ENCODE assay signal across 1 cellular context in the genomic region with DNA sequence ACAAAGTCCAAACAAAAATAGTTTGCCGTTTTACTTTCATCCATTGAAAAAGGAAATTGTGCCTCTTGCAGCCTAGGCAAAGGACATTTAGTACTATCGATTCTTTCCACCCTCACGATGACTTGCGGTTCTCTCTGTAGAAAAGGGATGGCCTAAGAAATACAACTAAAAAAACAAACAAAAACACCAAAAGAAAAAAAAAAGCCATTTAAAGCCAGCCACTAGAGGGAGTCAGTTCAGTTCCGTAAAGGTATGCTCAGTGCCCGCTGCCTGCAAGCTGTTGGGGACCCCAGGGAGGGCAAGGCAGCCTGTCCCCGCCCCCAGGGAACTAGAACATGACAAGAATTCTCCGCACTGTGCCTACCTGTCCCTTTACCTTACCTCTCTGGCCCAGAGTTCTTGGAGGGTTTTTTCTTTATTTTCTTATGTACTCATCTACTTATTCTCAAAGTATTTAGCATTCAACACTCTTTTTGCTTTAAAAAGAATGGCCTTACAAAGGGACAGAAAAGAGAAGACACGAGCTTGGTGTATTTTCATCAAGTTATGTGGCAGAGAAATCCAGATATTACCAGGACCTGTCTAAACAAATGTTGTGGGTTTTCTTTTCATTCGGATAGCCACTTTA.
TF ChIP-seq lines count a peak whose summit lies in the region.

No MANE protein-coding gene starts in this region.

TF ChIP-seq in HepG2, 621 proteins besides CTCF, POLR2A, EP300 and RAD21 (continued from another document):
- TF ChIP-seq SP4 (CRISPR knock-in tag; IDR thresholded peaks at IDR 0.05) (no peak), KDM2A (CRISPR knock-in tag; IDR thresholded peaks at IDR 0.05; ENCODE audit: borderline replicate concordance, low read depth) (no peak), GATA4 (IDR thresholded peaks at IDR 0.05; ENCODE audit: borderline replicate concordance, low read depth) (no peak), ZNF546 (CRISPR knock-in tag; conservative IDR thresholded peaks at IDR 0.05) (no peak), REPIN1 (CRISPR knock-in tag; IDR thresholded peaks at IDR 0.05; ENCODE audit: borderline replicate concordance, low read depth) (no peak), XRCC5 (optimal IDR thresholded peaks at IDR 0.05; ENCODE audit: low read length) (peak; percentile 63), SMC3 (IDR thresholded peaks at IDR 0.05; ENCODE audit: low read length) (0 out of 2 replicates have a peak, but pooled peaks have one; percentile 24), RCOR2 (CRISPR knock-in tag; IDR thresholded peaks at IDR 0.05) (no peak), SP140L (CRISPR knock-in tag; IDR thresholded peaks at IDR 0.05; ENCODE audit: borderline replicate concordance) (no peak), STAG1 (CRISPR knock-in tag; IDR thresholded peaks at IDR 0.05) (peak; percentile 26), NFYC (CRISPR knock-in tag; IDR thresholded peaks at IDR 0.05) (no peak)
- TF ChIP-seq, protein P1, sequence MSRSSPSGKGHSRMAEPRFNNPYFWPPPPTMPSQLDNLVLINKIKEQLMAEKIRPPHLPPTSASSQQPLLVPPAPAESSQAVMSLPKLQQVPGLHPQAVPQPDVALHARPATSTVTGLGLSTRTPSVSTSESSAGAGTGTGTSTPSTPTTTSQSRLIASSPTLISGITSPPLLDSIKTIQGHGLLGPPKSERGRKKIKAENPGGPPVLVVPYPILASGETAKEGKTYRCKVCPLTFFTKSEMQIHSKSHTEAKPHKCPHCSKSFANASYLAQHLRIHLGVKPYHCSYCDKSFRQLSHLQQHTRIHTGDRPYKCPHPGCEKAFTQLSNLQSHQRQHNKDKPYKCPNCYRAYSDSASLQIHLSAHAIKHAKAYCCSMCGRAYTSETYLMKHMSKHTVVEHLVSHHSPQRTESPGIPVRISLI (CRISPR knock-in tag; IDR thresholded peaks at IDR 0.05; ENCODE audit: borderline replicate concordance): peak; percentile 80
- TF ChIP-seq, protein P2, sequence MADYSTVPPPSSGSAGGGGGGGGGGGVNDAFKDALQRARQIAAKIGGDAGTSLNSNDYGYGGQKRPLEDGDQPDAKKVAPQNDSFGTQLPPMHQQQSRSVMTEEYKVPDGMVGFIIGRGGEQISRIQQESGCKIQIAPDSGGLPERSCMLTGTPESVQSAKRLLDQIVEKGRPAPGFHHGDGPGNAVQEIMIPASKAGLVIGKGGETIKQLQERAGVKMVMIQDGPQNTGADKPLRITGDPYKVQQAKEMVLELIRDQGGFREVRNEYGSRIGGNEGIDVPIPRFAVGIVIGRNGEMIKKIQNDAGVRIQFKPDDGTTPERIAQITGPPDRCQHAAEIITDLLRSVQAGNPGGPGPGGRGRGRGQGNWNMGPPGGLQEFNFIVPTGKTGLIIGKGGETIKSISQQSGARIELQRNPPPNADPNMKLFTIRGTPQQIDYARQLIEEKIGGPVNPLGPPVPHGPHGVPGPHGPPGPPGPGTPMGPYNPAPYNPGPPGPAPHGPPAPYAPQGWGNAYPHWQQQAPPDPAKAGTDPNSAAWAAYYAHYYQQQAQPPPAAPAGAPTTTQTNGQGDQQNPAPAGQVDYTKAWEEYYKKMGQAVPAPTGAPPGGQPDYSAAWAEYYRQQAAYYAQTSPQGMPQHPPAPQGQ (CRISPR knock-in tag; IDR thresholded peaks at IDR 0.05; ENCODE audit: borderline replicate concordance): no peak
